In the genomic region with DNA sequence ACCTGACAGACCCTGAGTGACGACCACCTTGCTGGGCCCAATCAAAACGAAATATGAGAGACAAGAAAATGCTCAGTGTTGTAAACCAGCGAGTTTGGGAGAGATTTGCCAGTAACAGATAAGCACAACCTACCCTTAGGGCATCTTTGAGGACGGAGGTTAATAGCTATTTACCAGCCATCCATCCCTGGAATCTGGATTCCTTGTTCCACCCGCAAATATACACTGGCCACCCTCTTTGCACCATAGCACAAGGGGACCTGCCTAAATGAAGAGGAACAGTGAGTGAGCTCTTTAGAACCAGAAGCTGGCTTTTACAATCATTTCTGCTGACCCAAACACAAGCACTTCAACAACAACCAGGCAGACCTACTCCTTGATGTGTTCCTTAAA, we compare ENCODE assay signal across 9 cellular contexts. TPM values are rescaled to one million over a fixed set of nuclear protein-coding genes. Genes with fewer than 3 reads are reported as not detected.
DNase-seq lines count a peak whose midpoint lies in the region; ATAC-seq and TF ChIP-seq lines count a peak whose summit lies in the region.
"Had no signal": no experiment of that assay in that cellular context is flagged by ENCODE, and none has a peak within 500 bp of the region (broad histone marks: within the 10 kb centered on the region; RNA-seq: fewer than 3 reads in every experiment).

No MANE protein-coding gene starts in this region.

- no TSS peak for BruUV-seq in PC-9 (replicated peaks; lab: Mats Ljungman, UMichigan)

- no peak for ATAC-seq in HG02798 (IDR thresholded peaks at IDR 0.05; ENCODE audit: poor library complexity, unreplicated experiment)
- ATAC-seq in HG03442 (IDR thresholded peaks at IDR 0.05; ENCODE audit: unreplicated experiment) = no peak

- H4K20me1 ChIP-seq in PC-9 (ENCODE audit: insufficient read depth) = no peaks in the 10 kb centered on the region

- H3K4me3 ChIP-seq in PC-9 = peak overlapping the region; percentile 54; the same call in 1 of the 2 replicates
- peak overlapping the region; percentile 66 for H3K4me3 ChIP-seq in fibroblast of mammary gland (ENCODE audit: control insufficient read depth, low read depth, low read length)
- no peak overlapping the region for H3K4me3 ChIP-seq in trophoblast cell (ENCODE audit: low read depth, low read length)

- H3K4me2 ChIP-seq in PC-9 (peak overlapping the region; percentile 82; the same call in 1 of the 2 replicates), trophoblast cell (ENCODE audit: low read length) (peak overlapping the region; percentile 86)

- H3K4ac ChIP-seq in trophoblast cell (ENCODE audit: low read depth, low read length) = no peak overlapping the region

- H3K4me1 ChIP-seq in PC-9 (replicated peaks; ENCODE audit: insufficient read depth) (peaks cover 11% of the 10 kb centered on the region), trophoblast cell (ENCODE audit: control insufficient read depth in 1 of 2, insufficient read depth in 2 of 2, low read length in 2 of 2) (peaks cover 2 to 4% of the 10 kb centered on the region in 2 experiments)
- H3K4me1 ChIP-seq: foreskin keratinocyte had no signal

- CTCF ChIA-PET in PC-9 (lab: Charles Lee) = interaction anchor here (0.6 kb wide), 1 partner anchor 264 kb away, joined by 24 read pairs; no protein-coding TSS in a partner anchor

- TF ChIP-seq CTCF in PC-9 (conservative IDR thresholded peaks at IDR 0.05) (no peak), fibroblast of mammary gland (conservative IDR thresholded peaks at IDR 0.05; ENCODE audit: control insufficient read depth, insufficient read depth, low read depth, low read length) (no peak)

- no peak overlapping the region; the same call in 1 of the 2 replicates for H2AFZ ChIP-seq in PC-9
- H2AFZ ChIP-seq in trophoblast cell (ENCODE audit: insufficient read depth, low read length, poor library complexity) = no peak overlapping the region

- H2BK12ac ChIP-seq in trophoblast cell (ENCODE audit: low read length) = no peak overlapping the region

- H3K9me3 ChIP-seq in PC-9 (ENCODE audit: insufficient read depth, low read depth) (no peaks in the 10 kb centered on the region), trophoblast cell (ENCODE audit: insufficient read depth, low read depth, low read length) (no peaks in the 10 kb centered on the region)

- intact Hi-C loops in PC-9 (cut with micrococcal nuclease; ENCODE audit: unreplicated experiment) = loop anchor here (2.0 kb wide), 1 partner anchor 42 kb away; a partner anchor contains a TSS
- intact Hi-C loops in posterior vena cava (cut with DNase I) = no loop called here

- H3K79me2 ChIP-seq in PC-9 (ENCODE audit: low read depth) (no peaks in the 10 kb centered on the region), trophoblast cell (ENCODE audit: control insufficient read depth, insufficient read depth, low read length, poor library complexity) (peaks cover 3% of the 10 kb centered on the region)

- H4K12ac ChIP-seq in trophoblast cell (ENCODE audit: low read depth, low read length) = no peak overlapping the region

- no peak overlapping the region for H3K23ac ChIP-seq in trophoblast cell (ENCODE audit: low read length)

- H3K18ac ChIP-seq in trophoblast cell (ENCODE audit: low read length) = no peak overlapping the region

- WGBS in trophoblast cell (ENCODE audit: extremely low coverage, insufficient coverage, insufficient read length) = no CpG with 5 or more reads among the region's 5 CpGs

- H4K8ac ChIP-seq in trophoblast cell (ENCODE audit: low read depth, low read length) = no peak overlapping the region

- no peak overlapping the region for H2AK5ac ChIP-seq in trophoblast cell (ENCODE audit: low read length)

- H3K27ac ChIP-seq in PC-9 (no peak overlapping the region), trophoblast cell (ENCODE audit: low read depth, low read length) (peak overlapping the region; percentile 84)
- H3K27ac ChIP-seq: foreskin keratinocyte had no signal

- H3K9ac ChIP-seq in trophoblast cell (ENCODE audit: low read length) = peak overlapping the region; percentile 76

- H3K14ac ChIP-seq in trophoblast cell (ENCODE audit: low read length) = no peak overlapping the region

- H3K27me3 ChIP-seq in PC-9 (ENCODE audit: insufficient read depth, low read depth) = peaks cover 3% of the 10 kb centered on the region; the same call in 1 of the 2 replicates
- no peaks in the 10 kb centered on the region for H3K27me3 ChIP-seq in trophoblast cell (ENCODE audit: insufficient read depth, low read length)
- H3K27me3 ChIP-seq: foreskin keratinocyte had no signal

- peak; percentile 22 for DNase-seq in G401 (ENCODE audit: low spot score)
- DNase-seq in PC-9 = no peak
- no peak for DNase-seq in fibroblast of mammary gland (ENCODE audit: low read depth)
- DNase-seq in trophoblast cell = peak; percentile 8 to 52
- DNase-seq in OCI-M2 (lab: John Stamatoyannopoulos, UW; ENCODE audit: unreplicated experiment) = no peak
- DNase-seq in posterior vena cava (ENCODE audit: low spot score) = no peak

- in situ Hi-C loops in G401 (cut with HindIII; ENCODE audit: low sequenced_read_pairs) = no loop called here

- no peak overlapping the region for H2BK120ac ChIP-seq in trophoblast cell (ENCODE audit: insufficient read depth, low read length, poor library complexity)

- H3F3A ChIP-seq in PC-9 (ENCODE audit: insufficient read depth, low read depth) = peaks cover 16% of the 10 kb centered on the region; the same call in 1 of the 2 replicates

- H3K36me3 ChIP-seq in PC-9 (ENCODE audit: low read depth) = no peaks in the 10 kb centered on the region
- no peaks in the 10 kb centered on the region for H3K36me3 ChIP-seq in trophoblast cell (ENCODE audit: control insufficient read depth in 1 of 2, insufficient read depth in 2 of 2, low read length in 2 of 2)

- POLR2A ChIA-PET in PC-9 (lab: Charles Lee; ENCODE audit: unreplicated experiment) = no interaction called here

- H3K9me2 ChIP-seq in PC-9 (ENCODE audit: insufficient read depth) = no peaks in the 10 kb centered on the region

- peak overlapping the region; percentile 32 for H4K91ac ChIP-seq in trophoblast cell (ENCODE audit: low read depth, low read length)

- peaks cover 8% of the 10 kb centered on the region for H3K79me1 ChIP-seq in trophoblast cell (ENCODE audit: low read length)

- peak overlapping the region; percentile 53 for H2BK5ac ChIP-seq in trophoblast cell (ENCODE audit: low read depth, low read length, poor library complexity)

RNA-seq across cellular contexts. Expression of a gene that starts 0.7 kb away (rescaled TPM):
- total RNA-seq in G401 (2014; rRNA removed; shearing (Covaris generic)) = 13.0 and 13.4 TPM in 2 replicates
- total RNA-seq in PC-9 (2021) (4.2 and 4.8 TPM in 2 replicates), posterior vena cava (10 to 100 TPM; 36.8 to 49.5 TPM)
- 125 and 134 TPM in 2 replicates for polyA plus RNA-seq in trophoblast cell (2013)

RNA-seq across cellular contexts. Expression of a gene that starts 29.9 kb away (rescaled TPM):
- total RNA-seq in G401 (2014; rRNA removed; shearing (Covaris generic)) = not detected in 2 replicates
- not detected in 2 replicates for total RNA-seq in PC-9 (2021)
- 1.6 and 2.0 TPM in 2 replicates for polyA plus RNA-seq in trophoblast cell (2013)
- not detected for total RNA-seq in posterior vena cava
- total RNA-seq: foreskin keratinocyte had no signal
- polyA plus RNA-seq: foreskin keratinocyte had no signal

RNA-seq across cellular contexts. Expression of a gene that starts 41.9 kb away (rescaled TPM):
- 43.6 and 56.7 TPM in 2 replicates for total RNA-seq in G401 (2014; rRNA removed; shearing (Covaris generic))
- total RNA-seq in PC-9 (2021) (83.5 and 101 TPM in 2 replicates), posterior vena cava (10 to 100 TPM; 21.6 to 26.5 TPM)
- 42.6 and 47.6 TPM in 2 replicates for polyA plus RNA-seq in trophoblast cell (2013)

RNA-seq across cellular contexts. Expression of a gene that starts 53.7 kb away (rescaled TPM):
- not detected in 2 replicates for total RNA-seq in G401 (2014; rRNA removed; shearing (Covaris generic))
- 0.17 and 0.63 TPM in 2 replicates for total RNA-seq in PC-9 (2021)
- polyA plus RNA-seq in trophoblast cell (2013) = 0.29 and 0.31 TPM in 2 replicates
- total RNA-seq in posterior vena cava = 1 to 10 TPM; 5.8 to 6.6 TPM

Comparison
In these comparisons a context has a peak if more than half of its experiments do, and no peak if none do; other contexts are left out.
1. DNase-seq: peak in G401 (single experiment) and trophoblast cell (2 of 2); none in PC-9 (0 of 2), fibroblast of mammary gland (single experiment), OCI-M2 (single experiment) and posterior vena cava (single experiment).